ENCODE assay signal across 6 cellular contexts in the genomic region with DNA sequence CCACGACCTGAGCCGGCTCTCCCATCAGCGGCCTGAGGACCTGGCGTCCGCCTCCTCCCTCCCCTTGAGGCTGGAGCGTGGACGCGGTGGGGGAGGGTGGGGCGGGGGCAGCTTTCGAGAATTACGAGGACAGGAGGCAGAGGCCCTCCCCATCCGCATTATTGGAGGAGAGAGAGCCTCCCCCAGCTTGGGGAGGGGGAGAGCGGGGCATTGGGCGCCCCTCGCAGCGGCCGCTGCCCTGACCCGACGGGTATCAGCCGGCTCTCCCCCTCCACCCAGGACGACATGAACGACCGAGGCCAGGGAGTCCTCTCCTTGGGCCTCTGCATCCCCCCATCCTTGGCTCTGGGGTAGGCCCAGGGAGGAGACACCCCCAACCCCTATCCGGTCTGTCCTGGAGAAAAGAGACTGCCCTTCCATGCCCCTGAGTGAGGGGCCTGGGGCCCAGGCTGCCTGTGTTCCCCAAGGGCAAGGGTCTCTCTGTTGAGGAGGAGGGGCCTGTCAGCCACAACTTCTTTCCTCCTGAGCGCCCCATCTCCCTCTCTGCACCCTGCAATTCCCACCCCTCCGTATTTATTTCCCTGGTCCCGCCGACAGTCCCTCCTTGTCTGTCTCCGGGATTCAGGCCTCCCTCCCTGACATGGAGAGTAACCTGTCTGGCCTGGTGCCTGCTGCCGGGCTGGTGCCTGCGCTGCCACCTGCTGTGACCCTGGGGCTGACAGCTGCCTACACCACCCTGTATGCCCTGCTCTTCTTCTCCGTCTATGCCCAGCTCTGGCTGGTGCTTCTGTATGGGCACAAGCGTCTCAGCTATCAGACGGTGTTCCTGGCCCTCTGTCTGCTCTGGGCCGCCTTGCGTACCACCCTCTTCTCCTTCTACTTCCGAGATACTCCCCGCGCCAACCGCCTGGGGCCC. TPM values are rescaled to one million over a fixed set of nuclear protein-coding genes. Genes with fewer than 3 reads are reported as not detected.
DNase-seq lines count a peak whose midpoint lies in the region; ATAC-seq and TF ChIP-seq lines count a peak whose summit lies in the region.

No MANE protein-coding gene starts in this region.

- DNase-seq in NCI-H1694 treated with DMSO at 0.1 percent for 48 hours (lab: John Stamatoyannopoulos, UW), result peak; percentile 43
- DNase-seq in coronary artery (ENCODE audit: low spot score), result no peak
- DNase-seq in posterior vena cava (ENCODE audit: low spot score), result peak; percentile 75

- peak overlapping the region; percentile 76 for H3K4me3 ChIP-seq in DOHH2 (ENCODE audit: low read length)
- H3K4me3 ChIP-seq in coronary artery, result peak overlapping the region; percentile 84

- H4K20me1 ChIP-seq in DOHH2 (ENCODE audit: control insufficient read depth, insufficient read depth, low read depth, low read length), result no peaks in the 10 kb centered on the region

- H3F3A ChIP-seq in DOHH2 (ENCODE audit: control insufficient read depth, insufficient read depth), result peaks cover 2% of the 10 kb centered on the region; the same call in 1 of the 2 replicates

- H3K27ac ChIP-seq in DOHH2 (ENCODE audit: low read depth, low read length), result no peak overlapping the region
- peak overlapping the region; percentile 89 to 97 for H3K27ac ChIP-seq in coronary artery

- peak; percentile 41 for TF ChIP-seq CTCF in DOHH2 (IDR thresholded peaks at IDR 0.05; ENCODE audit: low read depth, low read length, poor library complexity, severe bottlenecking)
- no peak for TF ChIP-seq CTCF in coronary artery (IDR thresholded peaks at IDR 0.05)

- H3K4me1 ChIP-seq in DOHH2 (ENCODE audit: control insufficient read depth, low read length), result peaks cover 19% of the 10 kb centered on the region

- intact Hi-C loops in posterior vena cava (cut with DNase I), result no loop called here

- H3K4me2 ChIP-seq in DOHH2 (ENCODE audit: low read length), result peak overlapping the region; percentile 82

- H3K9me2 ChIP-seq in DOHH2 (replicated peaks; ENCODE audit: control insufficient read depth, low read length), result no peaks in the 10 kb centered on the region

- H3K36me3 ChIP-seq in DOHH2 (ENCODE audit: control insufficient read depth, low read length), result no peaks in the 10 kb centered on the region

- H3K27me3 ChIP-seq in DOHH2 (ENCODE audit: control insufficient read depth, low read length), result peaks cover 5% of the 10 kb centered on the region

- peaks cover 12% of the 10 kb centered on the region for H3K79me2 ChIP-seq in DOHH2 (ENCODE audit: control insufficient read depth, low read length)

- H3K9me3 ChIP-seq in DOHH2 (ENCODE audit: control insufficient read depth, insufficient read depth, low read length), result no peaks in the 10 kb centered on the region

- no peak for ATAC-seq in HG03095 (IDR thresholded peaks at IDR 0.05; ENCODE audit: unreplicated experiment)
- ATAC-seq in HG03045 (IDR thresholded peaks at IDR 0.05; ENCODE audit: unreplicated experiment), result no peak

RNA-seq across cellular contexts. Expression of a gene that starts 0.5 kb away (rescaled TPM):
- 10 to 100 TPM; 23.2 to 27.5 TPM for total RNA-seq in posterior vena cava

RNA-seq across cellular contexts. Expression of a gene that starts 1.7 kb away (rescaled TPM):
- 10 to 100 TPM; 49.6 to 57.3 TPM for total RNA-seq in posterior vena cava

RNA-seq across cellular contexts. Expression of a gene that starts 5.0 kb away (rescaled TPM):
- total RNA-seq in posterior vena cava, result not detected

RNA-seq across cellular contexts. Expression of a gene that starts 14.0 kb away (rescaled TPM):
- 1 to 10 TPM in 1 of 2 donors, not detected in 1; 1.4 TPM for total RNA-seq in posterior vena cava

RNA-seq across cellular contexts. Expression of a gene that starts 19.2 kb away (rescaled TPM):
- total RNA-seq in posterior vena cava, result 10 to 100 TPM; 33.5 to 41.2 TPM
